25 cellular contexts compared by ENCODE assay signal in genomic region chr7:116585392-116585791, GRCh38.
"Had no signal": no experiment of that assay in that cellular context is flagged by ENCODE, and none has a peak within 500 bp of the region (broad histone marks: within the 10 kb centered on the region; RNA-seq: fewer than 3 reads in every experiment).

No MANE protein-coding gene starts in this region.

- H3K36me3 ChIP-seq: heart right ventricle, lower lobe of right lung, right atrium auricular region, right lobe of liver, stomach, tibial artery, upper lobe of right lung had no signal

- H3K9me3 ChIP-seq: heart right ventricle, lower lobe of right lung, right atrium auricular region, right lobe of liver, stomach, testis, tibial artery, upper lobe of right lung had no signal

- H3K4me3 ChIP-seq: heart right ventricle, hepatocyte, lower lobe of right lung, right atrium auricular region, right lobe of liver, stomach, testis, tibial artery, upper lobe of right lung had no signal

- H3K4me2 ChIP-seq: hepatocyte had no signal

- H3K36me3 Mint-ChIP-seq: mesothelial cell of epicardium; naive thymus-derived CD4-positive, alpha-beta T cell; natural killer cell treated with Interleukin-12 subunit alpha and Interleukin-12 subunit beta and Interleukin-15 and Interleukin-18, amount 100 ng/mL, for 72 hours; stimulated activated naive B cell treated with anti-CD40 and anti-IgM and Interleukin-4, amounts not matched to agents 10 μg/mL and 1 μg/mL and 100 μg/mL, for 72 hours had no signal

- H3K27me3 Mint-ChIP-seq: progenitor cell of endocrine pancreas had no signal

- H3K4me1 ChIP-seq: parathyroid adenoma, right lobe of liver, testis had no signal

- H3K9ac ChIP-seq: parathyroid adenoma had no signal

- H2AFZ ChIP-seq: hepatocyte, parathyroid adenoma had no signal

- H3K27ac Mint-ChIP-seq: mesothelial cell of epicardium; naive thymus-derived CD4-positive, alpha-beta T cell; natural killer cell treated with Interleukin-12 subunit alpha and Interleukin-12 subunit beta and Interleukin-15 and Interleukin-18, amount 100 ng/mL, for 72 hours; progenitor cell of endocrine pancreas; stimulated activated naive B cell treated with anti-CD40 and anti-IgM and Interleukin-4, amounts not matched to agents 10 μg/mL and 1 μg/mL and 100 μg/mL, for 72 hours had no signal

- H3K4me3 Mint-ChIP-seq: mesothelial cell of epicardium; naive thymus-derived CD4-positive, alpha-beta T cell; natural killer cell treated with Interleukin-12 subunit alpha and Interleukin-12 subunit beta and Interleukin-15 and Interleukin-18, amount 100 ng/mL, for 72 hours; stimulated activated naive B cell treated with anti-CD40 and anti-IgM and Interleukin-4, amounts not matched to agents 10 μg/mL and 1 μg/mL and 100 μg/mL, for 72 hours had no signal

- DNase-seq: heart right ventricle; islet precursor cell; lower lobe of right lung; mammary epithelial cell; mesendoderm; naive thymus-derived CD4-positive, alpha-beta T cell; right lobe of liver; stimulated activated CD4-positive, alpha-beta T cell treated with anti-CD3 and anti-CD28 coated beads, Interleukin-12 subunit alpha, Interleukin-12 subunit beta, amount 100 ng/mL, for 4 hours; stimulated activated CD4-positive, alpha-beta T cell treated with anti-CD3 and anti-CD28 coated beads, Interleukin-15, amount 100 ng/mL, for 24 hours; stimulated activated CD4-positive, alpha-beta T cell treated with anti-CD3 and anti-CD28 coated beads, Interleukin-2, amount 100 ng/mL, for 24 hours; stimulated activated CD4-positive, alpha-beta T cell treated with anti-CD3 and anti-CD28 coated beads, Interleukin-4, amount 100 ng/mL, for 1 hour; stimulated activated naive B cell treated with anti-CD40 and anti-IgM and Interleukin-4, amounts not matched to agents 10 μg/mL and 1 μg/mL and 100 μg/mL, for 72 hours; stimulated activated naive CD8-positive, alpha-beta T cell treated with anti-CD3 and anti-CD28 coated beads, Interleukin-15, Interleukin-2, amounts not matched to agents 100 U/mL and 50 U/mL, for 24 hours; stomach; testis; tibial artery; trophoblast cell; upper lobe of right lung had no signal

- H3K27me3 ChIP-seq: heart right ventricle, hepatocyte, right atrium auricular region, right lobe of liver, stomach, testis, tibial artery, upper lobe of right lung had no signal

- ATAC-seq: heart right ventricle; left lobe of liver; lower lobe of right lung; naive thymus-derived CD4-positive, alpha-beta T cell; natural killer cell treated with Interleukin-12 subunit alpha and Interleukin-12 subunit beta and Interleukin-15 and Interleukin-18, amount 100 ng/mL, for 72 hours; stimulated activated naive B cell treated with anti-CD40 and anti-IgM and Interleukin-4, amounts not matched to agents 10 μg/mL and 1 μg/mL and 100 μg/mL, for 72 hours; stimulated activated naive CD8-positive, alpha-beta T cell treated with anti-CD3 and anti-CD28 coated beads, Interleukin-15, Interleukin-2, amounts not matched to agents 100 U/mL and 50 U/mL, for 24 hours; upper lobe of right lung had no signal

- H3K79me2 ChIP-seq: hepatocyte, parathyroid adenoma had no signal

- H3K27ac ChIP-seq: hepatocyte, lower lobe of right lung, parathyroid adenoma, right atrium auricular region, right lobe of liver, stomach, testis, upper lobe of right lung had no signal

- H3K9me3 Mint-ChIP-seq: mesothelial cell of epicardium; naive thymus-derived CD4-positive, alpha-beta T cell; natural killer cell treated with Interleukin-12 subunit alpha and Interleukin-12 subunit beta and Interleukin-15 and Interleukin-18, amount 100 ng/mL, for 72 hours; stimulated activated naive B cell treated with anti-CD40 and anti-IgM and Interleukin-4, amounts not matched to agents 10 μg/mL and 1 μg/mL and 100 μg/mL, for 72 hours had no signal
